ENCODE assay signal across 8 cellular contexts in genomic region chr6:84228198-84228543, GRCh38. TPM values are rescaled to one million over a fixed set of nuclear protein-coding genes. Genes with fewer than 3 reads are reported as not detected.
DNase-seq lines count a peak whose midpoint lies in the region; ATAC-seq and TF ChIP-seq lines count a peak whose summit lies in the region.

No MANE protein-coding gene starts in this region.

- no peak overlapping the region for H2BK12ac ChIP-seq in mesenchymal stem cell (ENCODE audit: low read length in 2 of 2)

- TF ChIP-seq CTCF in AG04449 (IDR thresholded peaks at IDR 0.05; ENCODE audit: insufficient read depth, low read length, missing control alignments), result no peak

- WGBS in mesenchymal stem cell, result 11% methylated on average over 1 of the region's 1 CpG

- H3K9me3 ChIP-seq in adipocyte (ENCODE audit: control insufficient read depth, low read length) (no peaks in the 10 kb centered on the region), mesenchymal stem cell (ENCODE audit: control insufficient read depth, low read length) (no peaks in the 10 kb centered on the region)

- H3K23ac ChIP-seq in mesenchymal stem cell (ENCODE audit: low read length in 2 of 2), result no peak overlapping the region

- H3K27ac ChIP-seq in mesenchymal stem cell (ENCODE audit: low read length, poor library complexity, severe bottlenecking), result no peak overlapping the region

- H2AK5ac ChIP-seq in mesenchymal stem cell (ENCODE audit: low read length, severe bottlenecking), result no peak overlapping the region

- H3K36me3 ChIP-seq in adipocyte (ENCODE audit: control insufficient read depth, insufficient read depth, low read length, severe bottlenecking) (no peaks in the 10 kb centered on the region), mesenchymal stem cell (ENCODE audit: control insufficient read depth in 1 of 2, insufficient read depth in 2 of 2, low read depth in 1 of 2, low read length in 2 of 2) (no peaks in the 10 kb centered on the region)

- no peak overlapping the region for H2BK15ac ChIP-seq in mesenchymal stem cell (ENCODE audit: low read depth, poor library complexity, severe bottlenecking)

- no peak overlapping the region for H4K91ac ChIP-seq in mesenchymal stem cell (ENCODE audit: low read length)

- H3K4me3 ChIP-seq in AG04449 (ENCODE audit: low read depth, low read length) (peak overlapping the region; percentile 95), adipocyte (ENCODE audit: low read length) (peak overlapping the region; percentile 97), mesenchymal stem cell (ENCODE audit: insufficient read depth in 1 of 2, low read depth in 1 of 2, low read length in 2 of 2) (peak overlapping the region in 1 of 2 experiments; percentile 93)

- no peak for DNase-seq in AG04449 (ENCODE audit: low read depth, low spot score)
- DNase-seq in adipocyte (ENCODE audit: low read depth), result no peak
- no peak for DNase-seq in mesenchymal stem cell
- DNase-seq in activated effector memory CD4-positive, alpha-beta T cell treated with Interleukin-2 at 50 U/mL for 16 hours, result no peak
- DNase-seq in C1 segment of cervical spinal cord (lab: John Stamatoyannopoulos, UW), result no peak
- DNase-seq in SW 1271 (lab: John Stamatoyannopoulos, UW), result no peak

- H2BK120ac ChIP-seq in mesenchymal stem cell (ENCODE audit: low read depth, low read length), result no peak overlapping the region

- peaks cover 18% of the 10 kb centered on the region for H3K4me1 ChIP-seq in adipocyte (ENCODE audit: control insufficient read depth, insufficient read depth, low read length)
- H3K4me1 ChIP-seq in mesenchymal stem cell (ENCODE audit: control insufficient read depth, insufficient read depth, low read depth, low read length), result no peaks in the 10 kb centered on the region

- ATAC-seq in GM21723 (IDR thresholded peaks at IDR 0.05; ENCODE audit: unreplicated experiment) (peak; percentile 1), HG03108 (IDR thresholded peaks at IDR 0.05; ENCODE audit: unreplicated experiment) (no peak)

- no peak overlapping the region for H4K8ac ChIP-seq in mesenchymal stem cell (ENCODE audit: low read length)

- POLR2A ChIA-PET in AG04449 (lab: Yijun Ruan, JAX), result no interaction called here

- H3K27me3 ChIP-seq in adipocyte (replicated peaks; ENCODE audit: control insufficient read depth, insufficient read depth, low read length) (peaks cover 6% of the 10 kb centered on the region), mesenchymal stem cell (ENCODE audit: control insufficient read depth in 1 of 2, insufficient read depth in 1 of 2, low read length in 2 of 2) (peaks cover 7 to 9% of the 10 kb centered on the region in 2 experiments)

- H3K18ac ChIP-seq in mesenchymal stem cell (ENCODE audit: low read depth in 1 of 2, low read length in 2 of 2), result no peak overlapping the region

- H3K4ac ChIP-seq in mesenchymal stem cell (ENCODE audit: low read depth in 1 of 2, low read length in 2 of 2), result no peak overlapping the region

- H3K4me2 ChIP-seq in mesenchymal stem cell (ENCODE audit: low read length, poor library complexity, severe bottlenecking), result peak overlapping the region; percentile 93

- no peak overlapping the region for H3K14ac ChIP-seq in mesenchymal stem cell (ENCODE audit: low read length in 2 of 2)

- H2BK5ac ChIP-seq in mesenchymal stem cell (ENCODE audit: low read depth, low read length, poor library complexity, severe bottlenecking), result no peak overlapping the region

- H2AFZ ChIP-seq in mesenchymal stem cell (ENCODE audit: low read depth, low read length), result no peak overlapping the region

- peak overlapping the region; percentile 95 for H3K9ac ChIP-seq in adipocyte (ENCODE audit: low read length)
- H3K9ac ChIP-seq in mesenchymal stem cell (ENCODE audit: low read length), result peak overlapping the region; percentile 96

- H3K79me1 ChIP-seq in mesenchymal stem cell (replicated peaks; ENCODE audit: low read length, poor library complexity, severe bottlenecking), result peaks cover 12% of the 10 kb centered on the region

- CTCF ChIA-PET in AG04449 (lab: Yijun Ruan, JAX), result interaction anchor here (0.7 to 4.1 kb wide), 19 partner anchors 9 to 739 kb away, joined by 3 to 39 read pairs (median 4); partner anchors contain the start of gene CYB5R4

RNA-seq across cellular contexts. Expression of gene CEP162, which starts 0.7 kb away (rescaled TPM):
- polyA plus RNA-seq in mesenchymal stem cell (2013, experiment 1 of 2), result 4.2 TPM
- polyA plus RNA-seq in mesenchymal stem cell (2013, experiment 2 of 2), result 3.8 TPM
